ENCODE assay signal across 8 cellular contexts in genomic region chr17:47895856-47896671, GRCh38. TPM values are rescaled to one million over a fixed set of nuclear protein-coding genes. Genes with fewer than 3 reads are reported as not detected.
DNase-seq lines count a peak whose midpoint lies in the region; ATAC-seq and TF ChIP-seq lines count a peak whose summit lies in the region.

Gene SP2 (plus strand): TSS chr17:47896236. CDS start chr17:47896287, 51 bp downstream.

- peak within 1 kb of the TSS; percentile 97 for H3K4me3 Mint-ChIP-seq in activated naive CD8-positive, alpha-beta T cell

- TF ChIP-seq CTCF in GM10248 (IDR thresholded peaks at IDR 0.05; ENCODE audit: control extremely low read depth, extremely low read depth, low read depth, missing control alignments) (no peak), omental fat pad (IDR thresholded peaks at IDR 0.05) (peak in 1 of 3 donors; percentile 98), thoracic aorta (IDR thresholded peaks at IDR 0.05) (no peak)

- H3K9me3 ChIP-seq in thoracic aorta = no peaks in the 10 kb centered on the region

- no peaks in the 10 kb centered on the region for H3K27me3 ChIP-seq in thoracic aorta (replicated peaks; ENCODE audit: insufficient read depth)

- peak within 1 kb of the TSS; percentile 96 for H3K27ac Mint-ChIP-seq in activated naive CD8-positive, alpha-beta T cell

- H3K36me3 ChIP-seq in thoracic aorta = no peaks in the 10 kb centered on the region

- H3K27me3 Mint-ChIP-seq in activated naive CD8-positive, alpha-beta T cell = no peaks in the 10 kb centered on the region

- peaks cover 3% of the 10 kb centered on the region for H3K36me3 Mint-ChIP-seq in activated naive CD8-positive, alpha-beta T cell

- CTCF ChIA-PET in GM10248 (lab: Yijun Ruan, JAX) = interaction anchor here (0.8 to 18.7 kb wide), 9 partner anchors 12 to 75 kb away, joined by 3 to 687 read pairs (median 5); partner anchors contain the start of genes CDK5RAP3, LRRC46, MRPL10 and SCRN2

- peak within 1 kb of the TSS; percentile 89 for H3K4me3 ChIP-seq in thoracic aorta

- peaks cover 40% of the 10 kb centered on the region for H3K4me1 Mint-ChIP-seq in activated naive CD8-positive, alpha-beta T cell (ENCODE audit: low read depth)

- peak within 1 kb of the TSS; percentile 97 for H3K27ac ChIP-seq in thoracic aorta

- ATAC-seq in HG02623 (IDR thresholded peaks at IDR 0.05; ENCODE audit: unreplicated experiment) (peak; percentile 86), omental fat pad (ENCODE audit: low FRiP score) (peak; percentile 99), thoracic aorta (ENCODE audit: insufficient number of reproducible peaks, low FRiP score, low read depth) (peak; percentile 98)

- peaks cover 25 to 50% of the 10 kb centered on the region in 2 donors for H3K4me1 ChIP-seq in thoracic aorta (ENCODE audit: control insufficient read depth in 1 of 2, low read depth in 2 of 2)

- POLR2A ChIA-PET in GM10248 (lab: Yijun Ruan, JAX) = interaction anchor here (0.8 kb wide), 2 partner anchors 11 to 34 kb away, joined by 3 read pairs; no protein-coding TSS in a partner anchor

- DNase-seq in GM10248 (ENCODE audit: extremely low spot score) (peak; percentile 99), NCI-H1105 (lab: John Stamatoyannopoulos, UW) (peak; percentile 98), SKM-1 treated with dmso at 0.1 percent for 144 hours (lab: John Stamatoyannopoulos, UW; ENCODE audit: unreplicated experiment) (peak; percentile 100), glomerular visceral epithelial cell (ENCODE audit: extremely low spot score) (peak; percentile 100), omental fat pad (ENCODE audit: low spot score) (peak; percentile 99), thoracic aorta (ENCODE audit: low spot score) (peak; percentile 100)

- no peaks in the 10 kb centered on the region for H3K9me3 Mint-ChIP-seq in activated naive CD8-positive, alpha-beta T cell (ENCODE audit: low read depth)

RNA-seq across cellular contexts. Expression of gene SP2, which starts in this region (rescaled TPM):
- 1 to 10 TPM; 2.9 to 8.5 (median 6.9) TPM for total RNA-seq in omental fat pad
- total RNA-seq in thoracic aorta = 10 to 100 TPM in 1 of 2 donors, 1 to 10 TPM in 1; 6.4 to 10.9 TPM

Comparison
In these comparisons a context has a peak if more than half of its experiments do, and no peak if none do; other contexts are left out.
1. Peak in every context shown above with its lines: DNase-seq, ATAC-seq, H3K4me3 ChIP-seq and H3K27ac ChIP-seq.